Comparison of ENCODE assay signal across 1 cellular context in the genomic region with DNA sequence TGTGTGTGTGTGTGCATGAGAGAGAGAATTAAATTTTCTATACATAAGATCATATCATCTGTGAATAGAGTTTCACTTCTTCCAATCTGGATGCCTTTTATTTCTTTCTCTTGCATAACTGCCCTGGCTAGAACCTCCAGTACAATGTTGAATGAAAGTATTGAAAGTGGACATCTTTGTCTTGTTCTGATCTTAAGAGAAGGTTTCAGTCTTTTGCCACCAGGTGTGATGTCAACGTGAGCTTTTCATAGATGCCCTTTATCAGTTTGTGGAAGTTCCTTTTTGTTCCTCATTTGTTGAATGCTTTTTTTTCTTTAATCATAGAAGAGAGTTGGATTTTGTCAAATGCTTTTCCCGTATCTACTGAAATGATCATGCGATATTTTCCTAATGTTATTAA.
TF ChIP-seq lines count a peak whose summit lies in the region.

No MANE protein-coding gene starts in this region.

TF ChIP-seq in SK-N-SH, 30 proteins besides CTCF, POLR2A, EP300 and RAD21 (continued from another document):
- TF ChIP-seq SMC3 (IDR thresholded peaks at IDR 0.05; ENCODE audit: low read depth, low read length) (no peak), MXI1 (IDR thresholded peaks at IDR 0.05; ENCODE audit: low read depth, low read length) (no peak), CHD2 (IDR thresholded peaks at IDR 0.05; ENCODE audit: low read length, partially characterized antibody) (no peak), GABPA (IDR thresholded peaks at IDR 0.05; ENCODE audit: low read depth) (no peak), RCOR1 (IDR thresholded peaks at IDR 0.05; ENCODE audit: low read length) (no peak), SIN3A (IDR thresholded peaks at IDR 0.05; ENCODE audit: borderline replicate concordance, low read depth, low read length) (no peak), TCF12 (IDR thresholded peaks at IDR 0.05) (no peak)
- TF ChIP-seq, protein P1, sequence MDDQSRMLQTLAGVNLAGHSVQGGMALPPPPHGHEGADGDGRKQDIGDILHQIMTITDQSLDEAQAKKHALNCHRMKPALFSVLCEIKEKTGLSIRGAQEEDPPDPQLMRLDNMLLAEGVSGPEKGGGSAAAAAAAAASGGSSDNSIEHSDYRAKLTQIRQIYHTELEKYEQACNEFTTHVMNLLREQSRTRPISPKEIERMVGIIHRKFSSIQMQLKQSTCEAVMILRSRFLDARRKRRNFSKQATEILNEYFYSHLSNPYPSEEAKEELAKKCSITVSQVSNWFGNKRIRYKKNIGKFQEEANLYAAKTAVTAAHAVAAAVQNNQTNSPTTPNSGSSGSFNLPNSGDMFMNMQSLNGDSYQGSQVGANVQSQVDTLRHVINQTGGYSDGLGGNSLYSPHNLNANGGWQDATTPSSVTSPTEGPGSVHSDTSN (IDR thresholded peaks at IDR 0.05), result no peak
